8 cellular contexts compared by ENCODE assay signal in the genomic region with DNA sequence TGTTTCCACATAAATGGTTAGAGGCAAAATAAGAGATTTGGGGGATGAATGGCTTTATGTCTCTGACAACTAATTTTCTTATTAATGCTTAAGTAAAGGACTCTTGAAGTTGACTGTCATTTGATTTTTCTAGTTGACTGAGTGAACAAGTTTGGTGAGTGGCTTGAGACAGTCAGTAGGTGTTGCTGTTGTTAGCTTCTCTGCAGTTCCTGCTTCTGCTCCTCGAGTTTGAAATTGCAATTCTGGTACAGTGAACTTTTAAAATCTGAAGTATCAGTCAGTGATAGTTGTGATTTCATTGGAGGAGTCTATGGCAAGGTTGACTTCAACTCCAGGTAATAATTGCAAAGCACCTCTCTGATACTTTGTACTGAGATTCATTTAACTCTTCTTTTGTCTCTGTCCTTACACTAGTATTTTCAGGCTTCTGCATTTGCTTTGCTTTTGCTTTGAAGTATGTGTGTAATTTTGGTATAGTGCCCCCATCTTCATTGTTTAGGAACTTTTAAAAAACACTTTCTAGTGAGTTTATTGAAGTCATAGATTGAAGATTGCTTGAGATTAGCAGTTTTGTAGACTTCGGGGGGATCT. TPM values are rescaled to one million over a fixed set of nuclear protein-coding genes. Genes with fewer than 3 reads are reported as not detected.
DNase-seq lines count a peak whose midpoint lies in the region; ATAC-seq, FAIRE-seq and TF ChIP-seq lines count a peak whose summit lies in the region.

No MANE protein-coding gene starts in this region.

- peak overlapping the region; percentile 13 for H3K27ac Mint-ChIP-seq in T-helper 2 cell treated with Interferon-gamma antibody and Interleukin-4, amounts not matched to agents 5 μg/mL and 100 μg/mL, for 36 hours

- no peaks in the 10 kb centered on the region for H3K36me3 ChIP-seq in esophagus squamous epithelium
- H3K36me3 ChIP-seq in pancreas, result no peaks in the 10 kb centered on the region

- H3K9me3 ChIP-seq in esophagus squamous epithelium (no peaks in the 10 kb centered on the region), pancreas (no peaks in the 10 kb centered on the region)

- 40 to 44% methylated on average over 2 of the region's 2 CpGs for WGBS in esophagus squamous epithelium, 2 donors
- 38 to 40% methylated on average over 2 of the region's 2 CpGs for WGBS in pancreas, 2 donors

- intact Hi-C loops in esophagus squamous epithelium (cut with DNase I), result no loop called here
- intact Hi-C loops in pancreas (cut with DNase I), result loop anchor here in 1 of 3 donors (5.0 kb wide), 1 partner anchor 430 kb away; no protein-coding TSS in a partner anchor

- DNase-seq in DMS53 (lab: John Stamatoyannopoulos, UW), result peak; percentile 18
- DNase-seq in HFF-Myc (ENCODE audit: extremely low read depth, low read depth), result peak; percentile 25
- DNase-seq in T-helper 2 cell treated with Interferon-gamma antibody and Interleukin-4, amounts not matched to agents 5 μg/mL and 100 μg/mL, for 36 hours (ENCODE audit: low spot score), result no peak
- DNase-seq in esophagus squamous epithelium (lab: John Stamatoyannopoulos, UW), result no peak
- DNase-seq in pancreas, result no peak
- no peak for DNase-seq in activated CD4-positive, alpha-beta T cell treated with anti-CD3 and anti-CD28 coated beads for 48 hours

- H3K36me3 Mint-ChIP-seq in T-helper 2 cell treated with Interferon-gamma antibody and Interleukin-4, amounts not matched to agents 5 μg/mL and 100 μg/mL, for 36 hours (ENCODE audit: low read depth), result peaks cover 9% of the 10 kb centered on the region

- TF ChIP-seq POLR2A in esophagus squamous epithelium (IDR thresholded peaks at IDR 0.05), result no peak
- TF ChIP-seq POLR2A in GM18505 (IDR thresholded peaks at IDR 0.05; ENCODE audit: borderline replicate concordance, extremely low read depth, insufficient read depth, insufficient read length), result no peak

- peak overlapping the region in 3 of 4 donors; percentile 99 to 100 (median 99) for H3K27ac ChIP-seq in esophagus squamous epithelium
- no peak overlapping the region for H3K27ac ChIP-seq in pancreas

- H3K4me3 Mint-ChIP-seq in T-helper 2 cell treated with Interferon-gamma antibody and Interleukin-4, amounts not matched to agents 5 μg/mL and 100 μg/mL, for 36 hours, result peak overlapping the region; percentile 92

- H3K9me3 Mint-ChIP-seq in T-helper 2 cell treated with Interferon-gamma antibody and Interleukin-4, amounts not matched to agents 5 μg/mL and 100 μg/mL, for 36 hours, result no peaks in the 10 kb centered on the region

- H3K4me1 ChIP-seq in esophagus squamous epithelium (peaks cover 4 to 54% (median 15%) of the 10 kb centered on the region in 3 donors), pancreas (peaks cover 0 to 14% (median 6%) of the 10 kb centered on the region in 3 donors)

- H3K27me3 ChIP-seq in esophagus squamous epithelium (no peaks in the 10 kb centered on the region), pancreas (no peaks in the 10 kb centered on the region)

- TF ChIP-seq CTCF in HFF-Myc (IDR thresholded peaks at IDR 0.05; ENCODE audit: low read depth, low read length, missing control alignments) (peak; percentile 53), esophagus squamous epithelium (IDR thresholded peaks at IDR 0.05) (peak; percentile 34 to 62 (median 48)), pancreas (IDR thresholded peaks at IDR 0.05) (peak in 2 of 4 donors; percentile 7 to 15)

- no peaks in the 10 kb centered on the region for H3K27me3 Mint-ChIP-seq in T-helper 2 cell treated with Interferon-gamma antibody and Interleukin-4, amounts not matched to agents 5 μg/mL and 100 μg/mL, for 36 hours (ENCODE audit: low read depth)

- H3K4me3 ChIP-seq in HFF-Myc (replicated peaks; ENCODE audit: low read depth, low read length) (peak overlapping the region; percentile 77), esophagus squamous epithelium (peak overlapping the region in 3 of 4 donors; percentile 13 to 96 (median 93)), pancreas (peak overlapping the region in 1 of 4 donors; percentile 78)

- FAIRE-seq in pancreas (lab: Jason Lieb, UNC), result peak; percentile 77

- peak in 1 of 4 donors; percentile 29 for ATAC-seq in pancreas
- no peak for ATAC-seq in GM18505 (IDR thresholded peaks at IDR 0.05; ENCODE audit: unreplicated experiment)
- ATAC-seq in activated CD4-positive, CD25-positive, alpha-beta regulatory T cell treated with anti-CD3 and anti-CD28 coated beads, Interleukin-2, amount 50 U/mL, for 24 hours, result no peak

- H3K4me1 Mint-ChIP-seq in T-helper 2 cell treated with Interferon-gamma antibody and Interleukin-4, amounts not matched to agents 5 μg/mL and 100 μg/mL, for 36 hours (ENCODE audit: low read depth), result peaks cover 52% of the 10 kb centered on the region

RNA-seq across cellular contexts. Expression of a gene that starts 2.5 kb away (rescaled TPM):
- total RNA-seq in esophagus squamous epithelium (10 to 100 TPM; 22.7 to 54.4 (median 32.3) TPM), pancreas (10 to 100 TPM; 21.3 to 39.7 (median 23.8) TPM)
- 10 to 100 TPM; 24.7 to 24.8 TPM for polyA plus RNA-seq in pancreas

Comparison
In these comparisons a context has a peak if more than half of its experiments do, and no peak if none do; other contexts are left out.
1. DNase-seq: peak in DMS53 (single experiment) and HFF-Myc (single experiment); none in T-helper 2 cell treated with Interferon-gamma antibody and Interleukin-4, amounts not matched to agents 5 μg/mL and 100 μg/mL, for 36 hours (single experiment), esophagus squamous epithelium (single experiment), pancreas (0 of 6) and activated CD4-positive, alpha-beta T cell treated with anti-CD3 and anti-CD28 coated beads for 48 hours (single experiment).
2. H3K27ac ChIP-seq: peak in esophagus squamous epithelium (3 of 4); none in pancreas (0 of 4).